ENCODE assay signal across 1 cellular context in the genomic region with DNA sequence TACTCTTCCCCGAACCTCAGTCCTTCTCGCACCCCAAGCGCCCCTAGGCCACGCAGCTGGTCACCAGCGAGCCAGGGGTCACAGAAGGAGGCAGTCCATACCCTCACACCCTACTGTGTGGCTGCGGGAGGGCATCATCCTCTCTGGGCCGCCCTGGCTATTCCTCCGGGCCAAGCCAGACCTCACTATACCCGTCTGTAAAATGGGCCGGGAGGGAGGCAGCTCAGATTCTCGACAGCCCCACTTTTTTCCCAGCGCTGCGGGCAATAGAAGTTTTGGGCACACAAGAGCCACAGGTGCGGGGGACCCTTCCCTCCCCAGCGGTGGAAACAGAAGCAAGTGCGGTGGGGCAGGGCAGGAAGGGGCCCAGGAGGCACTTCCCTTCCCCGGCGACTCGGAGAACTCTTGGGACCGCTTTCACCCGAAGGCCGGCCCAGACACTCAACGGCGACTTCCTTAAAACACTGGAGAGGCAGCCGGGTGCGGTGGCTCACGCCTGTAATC.
TF ChIP-seq lines count a peak whose summit lies in the region.

No MANE protein-coding gene starts in this region.

TF ChIP-seq in liver, 16 proteins besides CTCF, POLR2A, EP300 and RAD21 (continued from another document):
- TF ChIP-seq, protein P1, sequence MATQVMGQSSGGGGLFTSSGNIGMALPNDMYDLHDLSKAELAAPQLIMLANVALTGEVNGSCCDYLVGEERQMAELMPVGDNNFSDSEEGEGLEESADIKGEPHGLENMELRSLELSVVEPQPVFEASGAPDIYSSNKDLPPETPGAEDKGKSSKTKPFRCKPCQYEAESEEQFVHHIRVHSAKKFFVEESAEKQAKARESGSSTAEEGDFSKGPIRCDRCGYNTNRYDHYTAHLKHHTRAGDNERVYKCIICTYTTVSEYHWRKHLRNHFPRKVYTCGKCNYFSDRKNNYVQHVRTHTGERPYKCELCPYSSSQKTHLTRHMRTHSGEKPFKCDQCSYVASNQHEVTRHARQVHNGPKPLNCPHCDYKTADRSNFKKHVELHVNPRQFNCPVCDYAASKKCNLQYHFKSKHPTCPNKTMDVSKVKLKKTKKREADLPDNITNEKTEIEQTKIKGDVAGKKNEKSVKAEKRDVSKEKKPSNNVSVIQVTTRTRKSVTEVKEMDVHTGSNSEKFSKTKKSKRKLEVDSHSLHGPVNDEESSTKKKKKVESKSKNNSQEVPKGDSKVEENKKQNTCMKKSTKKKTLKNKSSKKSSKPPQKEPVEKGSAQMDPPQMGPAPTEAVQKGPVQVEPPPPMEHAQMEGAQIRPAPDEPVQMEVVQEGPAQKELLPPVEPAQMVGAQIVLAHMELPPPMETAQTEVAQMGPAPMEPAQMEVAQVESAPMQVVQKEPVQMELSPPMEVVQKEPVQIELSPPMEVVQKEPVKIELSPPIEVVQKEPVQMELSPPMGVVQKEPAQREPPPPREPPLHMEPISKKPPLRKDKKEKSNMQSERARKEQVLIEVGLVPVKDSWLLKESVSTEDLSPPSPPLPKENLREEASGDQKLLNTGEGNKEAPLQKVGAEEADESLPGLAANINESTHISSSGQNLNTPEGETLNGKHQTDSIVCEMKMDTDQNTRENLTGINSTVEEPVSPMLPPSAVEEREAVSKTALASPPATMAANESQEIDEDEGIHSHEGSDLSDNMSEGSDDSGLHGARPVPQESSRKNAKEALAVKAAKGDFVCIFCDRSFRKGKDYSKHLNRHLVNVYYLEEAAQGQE (IDR thresholded peaks at IDR 0.05), result no peak
- TF ChIP-seq JUND (IDR thresholded peaks at IDR 0.05) (no peak), HNF4G (IDR thresholded peaks at IDR 0.05) (no peak), NR2F2 (IDR thresholded peaks at IDR 0.05) (no peak), EGR1 (IDR thresholded peaks at IDR 0.05; ENCODE audit: low read depth in 2 of 2) (no peak)
